Comparison of ENCODE assay signal across 13 cellular contexts in the genomic region with DNA sequence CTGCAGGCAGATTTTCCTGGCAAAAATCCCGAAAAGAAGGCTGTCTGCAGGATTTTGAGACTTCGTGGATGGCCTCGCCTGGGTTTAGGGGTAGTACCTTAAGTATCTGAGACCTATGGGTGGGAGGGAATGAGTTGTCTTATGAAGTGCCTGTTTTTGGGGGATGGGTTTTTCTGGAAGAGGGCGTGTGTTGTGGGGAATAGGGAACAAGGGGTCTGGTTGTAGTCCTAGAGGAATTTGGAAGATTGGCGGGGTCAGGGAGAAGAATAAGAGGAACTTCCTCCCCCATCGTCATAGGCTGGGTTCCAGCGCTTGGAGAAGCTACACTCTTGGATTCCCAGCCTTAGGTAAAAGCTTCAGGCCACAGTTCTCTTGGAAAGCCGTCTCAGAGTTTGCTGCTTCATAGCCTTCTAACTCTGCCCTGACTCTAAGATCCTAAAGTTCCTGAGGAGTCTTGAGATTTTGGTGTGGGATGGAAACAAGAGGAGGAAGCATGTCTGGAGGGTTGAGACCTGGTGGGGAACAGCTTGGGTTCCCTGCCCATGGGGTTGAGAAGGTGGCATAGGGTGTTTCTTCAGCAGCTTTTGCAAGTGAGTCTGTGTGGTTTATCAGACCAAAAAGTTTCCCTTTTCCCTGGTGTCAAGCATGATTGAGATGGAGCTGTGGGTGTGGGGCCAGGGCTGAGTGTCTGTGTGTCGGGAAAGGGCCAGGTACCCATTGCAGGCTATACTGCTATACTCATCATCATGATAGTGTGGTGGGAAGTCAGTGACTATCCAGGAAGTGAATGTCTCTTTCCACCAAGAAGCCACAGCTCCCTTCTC. TPM values are rescaled to one million over a fixed set of nuclear protein-coding genes. Genes with fewer than 3 reads are reported as not detected.
DNase-seq lines count a peak whose midpoint lies in the region; ATAC-seq and TF ChIP-seq lines count a peak whose summit lies in the region.
"Had no signal": no experiment of that assay in that cellular context is flagged by ENCODE, and none has a peak within 500 bp of the region (broad histone marks: within the 10 kb centered on the region; RNA-seq: fewer than 3 reads in every experiment).

No MANE protein-coding gene starts in this region.

- H3K4me2 ChIP-seq in PC-9, result no peak overlapping the region
- H3K4me2 ChIP-seq in hepatocyte, result peak overlapping the region; percentile 89
- peak overlapping the region; percentile 98 for H3K4me2 ChIP-seq in neural progenitor cell

- H3K9me2 ChIP-seq in PC-9 (ENCODE audit: insufficient read depth), result no peaks in the 10 kb centered on the region
- H3K9me2 ChIP-seq in hepatocyte (replicated peaks; ENCODE audit: insufficient read depth), result no peaks in the 10 kb centered on the region

- H2AFZ ChIP-seq in PC-9, result no peak overlapping the region
- no peak overlapping the region for H2AFZ ChIP-seq in hepatocyte
- H2AFZ ChIP-seq in neural progenitor cell (replicated peaks), result no peak overlapping the region

- intact Hi-C loops in CD4-positive, alpha-beta T cell (cut with DNase I, micrococcal nuclease), result no loop called here
- intact Hi-C loops in PC-9 (cut with micrococcal nuclease; ENCODE audit: unreplicated experiment), result no loop called here

- no peaks in the 10 kb centered on the region for H3K36me3 Mint-ChIP-seq in CD4-positive, alpha-beta T cell (ENCODE audit: low read depth)
- H3K36me3 Mint-ChIP-seq in neural progenitor cell, result peaks cover 26% of the 10 kb centered on the region

- H3K9me3 ChIP-seq in CD4-positive, alpha-beta T cell (ENCODE audit: control insufficient read depth, low read length), result no peaks in the 10 kb centered on the region
- H3K9me3 ChIP-seq in PC-9 (ENCODE audit: insufficient read depth, low read depth) (no peaks in the 10 kb centered on the region), hepatocyte (ENCODE audit: low read depth) (no peaks in the 10 kb centered on the region), neural progenitor cell (ENCODE audit: low read depth) (no peaks in the 10 kb centered on the region)
- H3K9me3 ChIP-seq: uterus had no signal

- H3K79me2 ChIP-seq in PC-9 (ENCODE audit: low read depth) (no peaks in the 10 kb centered on the region), hepatocyte (peaks cover 67% of the 10 kb centered on the region), neural progenitor cell (ENCODE audit: low read depth) (peaks cover 68% of the 10 kb centered on the region)

- 63% methylated on average over 9 of the region's 9 CpGs for WGBS in hepatocyte (ENCODE audit: low lambda C conversion rate, missing lambda C conversion rate)

- H3K27me3 Mint-ChIP-seq in CD4-positive, alpha-beta T cell, result peaks cover 30% of the 10 kb centered on the region
- no peaks in the 10 kb centered on the region for H3K27me3 Mint-ChIP-seq in neural progenitor cell (ENCODE audit: insufficient read depth, low read depth)

- H3K9ac ChIP-seq in neural progenitor cell, result peak overlapping the region; percentile 92

- peaks cover 17% of the 10 kb centered on the region for H3K27me3 ChIP-seq in CD4-positive, alpha-beta T cell (ENCODE audit: control insufficient read depth, insufficient read depth, low read length)
- H3K27me3 ChIP-seq in PC-9 (ENCODE audit: insufficient read depth, low read depth), result peaks cover 21% of the 10 kb centered on the region
- H3K27me3 ChIP-seq in hepatocyte, result no peaks in the 10 kb centered on the region
- no peaks in the 10 kb centered on the region for H3K27me3 ChIP-seq in neural progenitor cell
- H3K27me3 ChIP-seq: uterus had no signal

- POLR2A ChIA-PET in CD4-positive, alpha-beta T cell (lab: Charles Lee), result no interaction called here
- POLR2A ChIA-PET in PC-9 (lab: Charles Lee; ENCODE audit: unreplicated experiment), result no interaction called here

- CTCF ChIA-PET in CD4-positive, alpha-beta T cell (lab: Charles Lee), result no interaction called here
- CTCF ChIA-PET in PC-9 (lab: Charles Lee), result no interaction called here

- H3K4me3 Mint-ChIP-seq in CD4-positive, alpha-beta T cell, result peak overlapping the region; percentile 26
- peak overlapping the region; percentile 97 for H3K4me3 Mint-ChIP-seq in neural progenitor cell

- H3K9me3 Mint-ChIP-seq in CD4-positive, alpha-beta T cell, result no peaks in the 10 kb centered on the region
- no peaks in the 10 kb centered on the region for H3K9me3 Mint-ChIP-seq in neural progenitor cell
- H3K9me3 Mint-ChIP-seq: activated CD4-positive, alpha-beta T cell treated with anti-CD3 and anti-CD28 coated beads, Interleukin-2, amount 10 ng/mL, durations not matched to agents 24 days and 14 days had no signal

- no peak for TF ChIP-seq CTCF in CD4-positive, alpha-beta T cell (IDR thresholded peaks at IDR 0.05)
- TF ChIP-seq CTCF in PC-9 (conservative IDR thresholded peaks at IDR 0.05) (no peak), hepatocyte (IDR thresholded peaks at IDR 0.05; ENCODE audit: poor library complexity) (no peak), neural progenitor cell (IDR thresholded peaks at IDR 0.05) (no peak)

- H3K4me3 ChIP-seq in PC-9, result no peak overlapping the region
- peak overlapping the region; percentile 100 for H3K4me3 ChIP-seq in hepatocyte
- peak overlapping the region; percentile 100 for H3K4me3 ChIP-seq in neural progenitor cell

- peaks cover 9% of the 10 kb centered on the region for H3K4me1 Mint-ChIP-seq in CD4-positive, alpha-beta T cell (ENCODE audit: low read depth)
- H3K4me1 Mint-ChIP-seq in neural progenitor cell, result peaks cover 78% of the 10 kb centered on the region
- H3K4me1 Mint-ChIP-seq: activated CD4-positive, alpha-beta T cell treated with anti-CD3 and anti-CD28 coated beads, Interleukin-2, amount 10 ng/mL, durations not matched to agents 24 days and 14 days had no signal

- H3K36me3 ChIP-seq in PC-9 (ENCODE audit: low read depth) (no peaks in the 10 kb centered on the region), hepatocyte (replicated peaks; ENCODE audit: insufficient read depth, low read depth) (no peaks in the 10 kb centered on the region), neural progenitor cell (no peaks in the 10 kb centered on the region)
- H3K36me3 ChIP-seq: uterus had no signal

- H4K20me1 ChIP-seq in PC-9 (ENCODE audit: insufficient read depth) (no peaks in the 10 kb centered on the region), hepatocyte (ENCODE audit: insufficient read depth, poor library complexity, severe bottlenecking) (no peaks in the 10 kb centered on the region), neural progenitor cell (ENCODE audit: low read depth) (peaks cover 56% of the 10 kb centered on the region)

- TSS peak; percentile 36 for BruUV-seq in PC-9 (replicated peaks; lab: Mats Ljungman, UMichigan)

- H3F3A ChIP-seq in PC-9 (ENCODE audit: insufficient read depth, low read depth) (no peaks in the 10 kb centered on the region), neural progenitor cell (ENCODE audit: low read depth) (peaks cover 15% of the 10 kb centered on the region)

- H3K27ac Mint-ChIP-seq in CD4-positive, alpha-beta T cell, result no peak overlapping the region
- peak overlapping the region; percentile 79 for H3K27ac Mint-ChIP-seq in neural progenitor cell
- H3K27ac Mint-ChIP-seq: activated CD4-positive, alpha-beta T cell treated with anti-CD3 and anti-CD28 coated beads, Interleukin-2, amount 10 ng/mL, durations not matched to agents 24 days and 14 days had no signal

- no peak overlapping the region for H3K27ac ChIP-seq in CD4-positive, alpha-beta T cell (ENCODE audit: low read depth, low read length)
- H3K27ac ChIP-seq in PC-9, result no peak overlapping the region
- no peak overlapping the region for H3K27ac ChIP-seq in hepatocyte
- no peak overlapping the region for H3K27ac ChIP-seq in neural progenitor cell

- no peak for DNase-seq in CD4-positive, alpha-beta T cell
- DNase-seq in PC-9, result no peak
- DNase-seq in hepatocyte (ENCODE audit: low spot score), result peak; percentile 4
- no peak for DNase-seq in neural progenitor cell (ENCODE audit: low spot score)
- DNase-seq in NCI-H82 (lab: John Stamatoyannopoulos, UW), result no peak
- no peak for DNase-seq in NCI-H1105 (lab: John Stamatoyannopoulos, UW)
- no peak for DNase-seq in NCI-H446 treated with DMSO at 0.1 percent for 48 hours (lab: John Stamatoyannopoulos, UW)
- DNase-seq in putamen (ENCODE audit: low spot score), result no peak
- DNase-seq: activated CD4-positive, alpha-beta T cell treated with anti-CD3 and anti-CD28 coated beads, Interleukin-2, amount 10 ng/mL, durations not matched to agents 24 days and 14 days; activated naive CD4-positive, alpha-beta T cell; NCI-H1048; uterus had no signal

- ATAC-seq in CD4-positive, alpha-beta T cell (ENCODE audit: poor library complexity), result no peak

- H3K4me1 ChIP-seq in PC-9 (replicated peaks; ENCODE audit: insufficient read depth) (no peaks in the 10 kb centered on the region), hepatocyte (ENCODE audit: insufficient read depth) (peaks cover 14% of the 10 kb centered on the region), neural progenitor cell (peaks cover 72% of the 10 kb centered on the region)
- H3K4me1 ChIP-seq: uterus had no signal

RNA-seq across cellular contexts. Expression of a gene that starts 1.8 kb away (rescaled TPM):
- total RNA-seq in CD4-positive, alpha-beta T cell, result not detected
- total RNA-seq in PC-9 (2021) (11.5 and 12.4 TPM in 2 replicates), hepatocyte (9.7 and 10.9 TPM in 2 replicates), neural progenitor cell (ENCODE audit: low replicate concordance) (23.0 and 46.6 TPM in 2 replicates)
- polyA plus RNA-seq in hepatocyte, result 8.2 and 8.9 TPM in 2 replicates
- polyA plus RNA-seq: CD14-positive monocyte had no signal

RNA-seq across cellular contexts. Expression of a gene that starts 35.3 kb away (rescaled TPM):
- total RNA-seq in CD4-positive, alpha-beta T cell, result under 1 TPM in 1 of 2 experiments, not detected in 1; 0.08 TPM
- total RNA-seq in PC-9 (2021) (0.26 TPM in 1 of 2 replicates, not detected in the other), hepatocyte (0.13 TPM in 1 of 2 replicates, not detected in the other), neural progenitor cell (ENCODE audit: low replicate concordance) (0.07 and 0.22 TPM in 2 replicates)
- not detected in 2 replicates for polyA plus RNA-seq in hepatocyte
- total RNA-seq: uterus had no signal
- polyA plus RNA-seq: CD14-positive monocyte had no signal

RNA-seq across cellular contexts. Expression of a gene that starts 59.0 kb away (rescaled TPM):
- 10 to 100 TPM; 54.9 to 56.6 TPM for total RNA-seq in CD4-positive, alpha-beta T cell
- 54.7 and 55.8 TPM in 2 replicates for total RNA-seq in PC-9 (2021)
- 90.3 and 103 TPM in 2 replicates for total RNA-seq in hepatocyte
- polyA plus RNA-seq in hepatocyte, result 112 and 120 TPM in 2 replicates
- total RNA-seq in neural progenitor cell (ENCODE audit: low replicate concordance), result 44.8 and 78.0 TPM in 2 replicates

RNA-seq across cellular contexts. Expression of a gene that starts 59.1 kb away (rescaled TPM):
- 100 to 1,000 TPM in 1 of 2 experiments, 10 to 100 TPM in 1; 95.0 to 107 TPM for total RNA-seq in CD4-positive, alpha-beta T cell
- total RNA-seq in PC-9 (2021) (146 and 147 TPM in 2 replicates), hepatocyte (149 and 151 TPM in 2 replicates), neural progenitor cell (ENCODE audit: low replicate concordance) (82.6 and 83.3 TPM in 2 replicates)
- 138 and 141 TPM in 2 replicates for polyA plus RNA-seq in hepatocyte

Comparison
In these comparisons a context has a peak if more than half of its experiments do, and no peak if none do; other contexts are left out.
1. RNA of a gene that starts 1.8 kb away (total RNA-seq): 23.0 to 46.6 TPM in neural progenitor cell, 11.5 to 12.4 TPM in PC-9 and 9.7 to 10.9 TPM in hepatocyte; not detected in CD4-positive, alpha-beta T cell; every median in the first group is over 10 times any median in the second.